Comparison of ENCODE assay signal across 32 cellular contexts in the genomic region with DNA sequence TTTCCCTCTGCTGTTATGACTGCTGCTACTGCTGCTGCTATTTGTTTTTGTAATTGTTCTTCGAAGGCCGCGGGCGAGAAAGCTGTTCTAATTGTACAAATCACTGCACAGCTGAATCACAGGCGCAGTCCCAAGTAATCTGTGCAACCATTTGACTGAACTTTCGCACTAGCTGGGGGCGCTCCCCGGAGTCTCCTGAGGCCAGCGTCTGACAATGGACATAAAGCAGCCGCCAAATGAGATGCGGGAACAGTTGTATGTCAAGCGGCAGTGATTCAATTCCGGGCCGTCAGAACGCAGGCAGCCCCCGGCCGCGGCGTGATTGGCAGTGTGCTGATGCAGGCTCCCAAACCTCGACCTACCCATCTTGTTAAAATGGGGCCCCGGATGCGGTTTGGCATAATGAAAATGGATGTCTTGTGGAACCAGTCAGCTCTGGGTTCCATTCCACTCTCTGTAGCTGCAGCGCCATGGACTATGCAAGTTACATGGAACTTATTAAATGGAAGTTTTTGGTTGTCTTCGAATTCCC.
"Had no signal": no experiment of that assay in that cellular context is flagged by ENCODE, and none has a peak within 500 bp of the region (broad histone marks: within the 10 kb centered on the region; RNA-seq: fewer than 3 reads in every experiment).

No MANE protein-coding gene starts in this region.

- H3K9me3 Mint-ChIP-seq: activated CD4-positive, alpha-beta T cell treated with anti-CD3 and anti-CD28 coated beads, Interleukin-2, amount 10 ng/mL, durations not matched to agents 24 days and 14 days; activated CD8-positive, alpha-beta T cell treated with anti-CD3 and anti-CD28 coated beads for 36 hours; activated naive CD8-positive, alpha-beta T cell treated with anti-CD3 and anti-CD28 coated beads for 36 hours; activated T-cell treated with anti-CD3 and anti-CD28 coated beads, Interleukin-2, amount 50 U/mL, for 72 hours had no signal

- H3K27me3 ChIP-seq: body of pancreas, breast epithelium, MG63, Peyer's patch had no signal

- H3K27me3 Mint-ChIP-seq: activated CD4-positive, alpha-beta T cell treated with anti-CD3 and anti-CD28 coated beads, Interleukin-2, amount 10 ng/mL, durations not matched to agents 24 days and 14 days; activated CD8-positive, alpha-beta T cell treated with anti-CD3 and anti-CD28 coated beads for 36 hours; activated naive CD8-positive, alpha-beta T cell treated with anti-CD3 and anti-CD28 coated beads for 36 hours had no signal

- H3K36me3 Mint-ChIP-seq: activated naive CD8-positive, alpha-beta T cell treated with anti-CD3 and anti-CD28 coated beads for 36 hours had no signal

- H3K4me3 Mint-ChIP-seq: activated CD4-positive, alpha-beta T cell treated with anti-CD3 and anti-CD28 coated beads, Interleukin-2, amount 10 ng/mL, durations not matched to agents 24 days and 14 days; activated CD8-positive, alpha-beta T cell treated with anti-CD3 and anti-CD28 coated beads for 36 hours; activated naive CD8-positive, alpha-beta T cell treated with anti-CD3 and anti-CD28 coated beads for 36 hours; activated T-cell treated with anti-CD3 and anti-CD28 coated beads, Interleukin-2, amount 50 U/mL, for 72 hours; activated T-helper 17 cell treated with anti-CD3 and anti-CD28 coated beads, Interleukin-2, amount 50 U/mL, for 72 hours had no signal

- ATAC-seq: activated CD8-positive, alpha-beta T cell treated with anti-CD3 and anti-CD28 coated beads for 36 hours; activated T-cell treated with anti-CD3 and anti-CD28 coated beads, Interleukin-2, amount 50 U/mL, for 72 hours; activated T-helper 17 cell treated with anti-CD3 and anti-CD28 coated beads, Interleukin-2, amount 50 U/mL, for 72 hours; body of pancreas; PC-3 had no signal

- H3K27ac ChIP-seq: body of pancreas, breast epithelium, Peyer's patch, SK-N-MC had no signal

- H3K36me3 ChIP-seq: breast epithelium, MG63, Peyer's patch had no signal

- H3K27ac Mint-ChIP-seq: activated CD4-positive, alpha-beta T cell treated with anti-CD3 and anti-CD28 coated beads, Interleukin-2, amount 10 ng/mL, durations not matched to agents 24 days and 14 days; activated CD8-positive, alpha-beta T cell treated with anti-CD3 and anti-CD28 coated beads for 36 hours; activated naive CD8-positive, alpha-beta T cell treated with anti-CD3 and anti-CD28 coated beads for 36 hours; activated T-cell treated with anti-CD3 and anti-CD28 coated beads, Interleukin-2, amount 50 U/mL, for 72 hours; activated T-helper 17 cell treated with anti-CD3 and anti-CD28 coated beads, Interleukin-2, amount 50 U/mL, for 72 hours had no signal

- H3K4me3 ChIP-seq: body of pancreas, breast epithelium, MG63, Peyer's patch, SK-N-MC had no signal

- H3K4me1 ChIP-seq: body of pancreas, breast epithelium, Peyer's patch had no signal

- DNase-seq: activated CD4-positive, alpha-beta T cell treated with anti-CD3 and anti-CD28 coated beads, Interleukin-2, amount 10 ng/mL, durations not matched to agents 24 days and 14 days; activated CD4-positive, alpha-beta T cell treated with anti-CD3 and anti-CD28 coated beads, Interleukin-2, amount 50 U/mL, for 4 hours; activated CD8-positive, alpha-beta T cell treated with anti-CD3 and anti-CD28 coated beads for 36 hours; activated effector memory CD4-positive, alpha-beta T cell treated with anti-CD3 and anti-CD28 coated beads, Interleukin-2, amount 50 U/mL, for 16 hours; activated naive CD4-positive, alpha-beta T cell; activated naive CD4-positive, alpha-beta T cell treated with anti-CD3 and anti-CD28 coated beads, Interleukin-2, amount 50 U/mL, for 16 hours; activated naive CD8-positive, alpha-beta T cell treated with anti-CD3 and anti-CD28 coated beads for 36 hours; activated T-cell treated with anti-CD3 and anti-CD28 coated beads, Interleukin-2, amount 50 U/mL, for 1 hour; activated T-cell treated with anti-CD3 and anti-CD28 coated beads, Interleukin-2, amount 50 U/mL, for 72 hours; amniotic stem cell; aorta; body of pancreas; Kasumi-1; KG1; MG63; NCI-H1048; NCI-H1105 treated with DMSO at 0.1 percent for 48 hours; NCI-H1436; NCI-H187; NCI-H2029 treated with DMSO at 0.1 percent for 48 hours; NCI-H2171 treated with DMSO at 0.1 percent for 48 hours; NCI-H226; NCI-H524 treated with DMSO at 0.1 percent for 48 hours; NCI-H748 treated with DMSO at 0.1 percent for 48 hours; NK-92 treated with Interleukin-12 subunit alpha and Interleukin-12 subunit beta, amount 100 ng/mL, for 24 hours; PC-3; Peyer's patch; Right ventricle myocardium superior; T1000 had no signal

- H3K9me3 ChIP-seq: body of pancreas, breast epithelium, MG63, Peyer's patch had no signal

- H3K4me1 Mint-ChIP-seq: activated CD4-positive, alpha-beta T cell treated with anti-CD3 and anti-CD28 coated beads, Interleukin-2, amount 10 ng/mL, durations not matched to agents 24 days and 14 days; activated naive CD8-positive, alpha-beta T cell treated with anti-CD3 and anti-CD28 coated beads for 36 hours; activated T-helper 17 cell treated with anti-CD3 and anti-CD28 coated beads, Interleukin-2, amount 50 U/mL, for 72 hours had no signal
